ENCODE assay signal across 22 cellular contexts in genomic region chr9:108160039-108160438, GRCh38.
DNase-seq lines count a peak whose midpoint lies in the region; TF ChIP-seq lines count a peak whose summit lies in the region.
"Had no signal": no experiment of that assay in that cellular context is flagged by ENCODE, and none has a peak within 500 bp of the region (broad histone marks: within the 10 kb centered on the region; RNA-seq: fewer than 3 reads in every experiment).

No MANE protein-coding gene starts in this region.

- 77 to 100% (median 88%) methylated on average over 1 of the region's 1 CpG for WGBS in spleen, 5 donors

- peak overlapping the region; percentile 59; the same call in 1 of the 2 replicates for H3K4me2 ChIP-seq in MM.1S (ENCODE audit: low read depth, low read length)
- H3K4me2 ChIP-seq: BLaER1 had no signal

- H3K79me2 ChIP-seq in MM.1S (ENCODE audit: low read length): no peaks in the 10 kb centered on the region

- H3K27me3 ChIP-seq in MM.1S (replicated peaks; ENCODE audit: insufficient read depth, low read length): no peaks in the 10 kb centered on the region
- no peaks in the 10 kb centered on the region for H3K27me3 ChIP-seq in spleen (replicated peaks in 1 of 7)
- H3K27me3 ChIP-seq: BE2C, BLaER1 had no signal

- H3K9me2 ChIP-seq in MM.1S (replicated peaks; ENCODE audit: insufficient read depth, low read length): no peaks in the 10 kb centered on the region

- no peaks in the 10 kb centered on the region for H3K9me3 ChIP-seq in MM.1S (replicated peaks; ENCODE audit: insufficient read depth, low read length)
- H3K9me3 ChIP-seq in spleen: no peaks in the 10 kb centered on the region
- H3K9me3 ChIP-seq: BE2C, BLaER1 had no signal

- intact Hi-C loops in spleen (cut with DNase I; ENCODE audit: low total_unique reads): no loop called here

- TF ChIP-seq CTCF in MM.1S (IDR thresholded peaks at IDR 0.05; ENCODE audit: low read length): no peak
- no peak for TF ChIP-seq CTCF in spleen (IDR thresholded peaks at IDR 0.05 in 8 of 11, conservative IDR thresholded peaks at IDR 0.05 in 3 of 11)

- DNase-seq in MM.1S: no peak
- no peak for DNase-seq in spleen
- DNase-seq in GOT3 (lab: John Stamatoyannopoulos, UW): no peak
- DNase-seq in activated CD4-positive, alpha-beta T cell treated with anti-CD3 and anti-CD28 coated beads, Interleukin-2, amount 50 U/mL, for 1 hour: no peak
- DNase-seq in NCI-H1105 (lab: John Stamatoyannopoulos, UW): no peak
- DNase-seq: 8988T; ACHN; BE2C; C1 segment of cervical spinal cord; CD4-positive, alpha-beta memory T cell; CD4-positive, CD25-positive, alpha-beta regulatory T cell; CD8-positive, alpha-beta memory T cell; COR-L47; DMS 273 treated with DMSO at 0.1 percent for 48 hours; DMS153; DMS53; DMS79; DND-41; EL; GDM1 had no signal

- H3K36me3 ChIP-seq in MM.1S (replicated peaks; ENCODE audit: insufficient read depth, low read length) (no peaks in the 10 kb centered on the region), spleen (no peaks in the 10 kb centered on the region)
- H3K36me3 ChIP-seq: BE2C, BLaER1 had no signal

- H3K4me1 ChIP-seq in MM.1S (ENCODE audit: low read length): peaks cover 11% of the 10 kb centered on the region
- peaks cover 0 to 43% (median 9%) of the 10 kb centered on the region in 6 donors for H3K4me1 ChIP-seq in spleen
- H3K4me1 ChIP-seq: BE2C had no signal

- H3K4me3 ChIP-seq in MM.1S (ENCODE audit: low read length) (no peak overlapping the region), spleen (no peak overlapping the region)
- H3K4me3 ChIP-seq: BLaER1, GM12878 had no signal

- H3K27ac ChIP-seq in MM.1S (ENCODE audit: low read length) (no peak overlapping the region), spleen (peak overlapping the region; percentile 20 to 85 (median 73))
- H3K27ac ChIP-seq: BLaER1 had no signal

- no peak overlapping the region for H3K9ac ChIP-seq in MM.1S (ENCODE audit: low read length)
- H3K9ac ChIP-seq: BLaER1 had no signal

- no peak for TF ChIP-seq POLR2A in spleen (IDR thresholded peaks at IDR 0.05)

- H3F3A ChIP-seq in MM.1S (ENCODE audit: insufficient read depth, low read length): 0 out of 2 replicates have a peak, but pooled peaks cover 8% of the 10 kb centered on the region

- H2AFZ ChIP-seq in MM.1S (ENCODE audit: low read length): no peak overlapping the region

- no peaks in the 10 kb centered on the region for H4K20me1 ChIP-seq in MM.1S (ENCODE audit: insufficient read depth, low read length)
- H4K20me1 ChIP-seq: BLaER1 had no signal
